ENCODE assay signal across 23 cellular contexts in the genomic region with DNA sequence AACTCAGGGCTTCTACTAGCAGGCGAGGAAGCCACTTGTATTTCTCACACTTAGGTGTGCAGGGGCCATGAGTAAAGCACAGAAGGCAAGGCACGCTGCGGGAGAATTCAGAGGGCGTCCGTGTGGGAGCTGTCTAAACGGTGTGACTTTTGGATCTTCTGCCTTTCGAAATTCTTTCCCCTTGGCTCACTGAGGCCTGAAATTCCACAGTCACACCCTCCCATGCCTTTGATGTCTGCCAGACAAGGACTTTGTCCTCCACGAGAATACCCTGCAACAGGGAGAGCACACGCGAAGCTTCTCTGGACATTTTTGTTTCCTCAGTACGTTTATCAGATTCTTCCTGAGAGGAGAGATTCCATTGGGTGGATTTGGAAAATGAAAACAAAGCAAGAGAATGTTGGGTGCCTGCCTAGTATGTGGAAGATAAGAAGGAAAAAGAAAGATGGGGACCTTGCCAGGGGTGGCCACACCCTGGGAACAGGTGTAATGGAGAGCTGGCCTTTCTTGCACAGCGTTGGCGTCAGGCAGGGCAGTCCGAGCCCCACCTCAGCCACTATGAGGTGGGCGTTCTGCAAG.
DNase-seq lines count a peak whose midpoint lies in the region; ATAC-seq, FAIRE-seq and TF ChIP-seq lines count a peak whose summit lies in the region.
"Had no signal": no experiment of that assay in that cellular context is flagged by ENCODE, and none has a peak within 500 bp of the region (broad histone marks: within the 10 kb centered on the region; RNA-seq: fewer than 3 reads in every experiment).

No MANE protein-coding gene starts in this region.

- POLR2A ChIA-PET in Caco-2 (lab: Charles Lee) (interaction anchor here (0.5 to 1.8 kb wide), 9 partner anchors 9 to 857 kb away, joined by 3 to 14 read pairs (median 4); no protein-coding TSS in a partner anchor), WTC11 (lab: Charles Lee) (no interaction called here)

- H3K27ac Mint-ChIP-seq in Caco-2 (ENCODE audit: unreplicated experiment) (peak overlapping the region; percentile 95), WTC11 (0 out of 2 replicates have a peak overlapping the region, but pooled peaks have one; percentile 36)
- H3K27ac Mint-ChIP-seq: IgD-negative memory B cell, memory B cell, natural killer cell had no signal

- H3K27me3 Mint-ChIP-seq in Caco-2 (ENCODE audit: insufficient read depth, unreplicated experiment): no peaks in the 10 kb centered on the region
- no peaks in the 10 kb centered on the region for H3K27me3 Mint-ChIP-seq in WTC11 (ENCODE audit: low read depth)

- BruUV-seq in Caco-2 (replicated peaks; lab: Mats Ljungman, UMichigan): no TSS peak

- H3K4me1 ChIP-seq in Caco-2: peaks cover 59% of the 10 kb centered on the region
- H3K4me1 ChIP-seq in pancreas: no peaks in the 10 kb centered on the region
- H3K4me1 ChIP-seq: BLaER1 treated with 17β-estradiol and CSF1 and Interleukin-3, amounts not matched to agents 10 nM and 100 nM; spleen had no signal

- no peak overlapping the region for H3K27ac ChIP-seq in pancreas
- H3K27ac ChIP-seq: BLaER1 treated with 17β-estradiol and CSF1 and Interleukin-3, amounts not matched to agents 10 nM and 100 nM; coronary artery; spleen had no signal

- intact Hi-C loops in Caco-2 (cut with micrococcal nuclease; ENCODE audit: unreplicated experiment): loop anchor here (1.0 to 2.0 kb wide), 4 partner anchors 11 to 119 kb away; no protein-coding TSS in a partner anchor
- intact Hi-C loops in left colon (cut with DNase I, micrococcal nuclease): no loop called here
- intact Hi-C loops in pancreas (cut with DNase I): no loop called here

- DNase-seq in Caco-2 (peak; percentile 91 to 96), WTC11 (ENCODE audit: low spot score) (no peak), left colon (peak; percentile 34 to 46), pancreas (peak in 1 of 6 donors; percentile 12), G401 (ENCODE audit: low spot score) (no peak), SK-N-DZ (ENCODE audit: low spot score) (no peak)
- no peak for DNase-seq in activated naive CD4-positive, alpha-beta T cell (lab: John Stamatoyannopoulos, UW)
- DNase-seq: ACHN; activated CD4-positive, alpha-beta T cell treated with anti-CD3 and anti-CD28 coated beads, Interleukin-2, amount 50 U/mL, for 1 hour; activated CD8-positive, alpha-beta memory T cell treated with anti-CD3 and anti-CD28 coated beads, Interleukin-2, amount 50 U/mL, for 4 hours; GDM1; glutamatergic neuron; MM.1S; natural killer cell; SHP77 treated with DMSO at 0.1 percent for 48 hours; spleen; stimulated activated CD4-positive, alpha-beta T cell treated with anti-CD3 and anti-CD28 coated beads, Interleukin-4, amount 100 ng/mL, for 4 hours had no signal

- H3K4me3 ChIP-seq in Caco-2 (ENCODE audit: low read depth, low read length): peak overlapping the region; percentile 13
- no peak overlapping the region for H3K4me3 ChIP-seq in pancreas
- H3K4me3 ChIP-seq: BLaER1 treated with 17β-estradiol and CSF1 and Interleukin-3, amounts not matched to agents 10 nM and 100 nM; coronary artery; spleen had no signal

- no peak for ATAC-seq in WTC11
- peak; percentile 91 for ATAC-seq in left colon
- ATAC-seq in pancreas: peak; percentile 43 to 85 (median 76)
- no peak for ATAC-seq in GM19328 (IDR thresholded peaks at IDR 0.05; ENCODE audit: unreplicated experiment)
- ATAC-seq: natural killer cell had no signal

- H3K27me3 ChIP-seq in Caco-2 (replicated peaks; ENCODE audit: control insufficient read depth, insufficient read depth, low read length) (no peaks in the 10 kb centered on the region), pancreas (no peaks in the 10 kb centered on the region)

- in situ Hi-C loops in G401 (cut with HindIII; ENCODE audit: low sequenced_read_pairs): no loop called here

- H3K9me3 ChIP-seq in Caco-2 (peaks cover 38% of the 10 kb centered on the region), pancreas (no peaks in the 10 kb centered on the region)

- H3K36me3 ChIP-seq in Caco-2 (ENCODE audit: control insufficient read depth, insufficient read depth, low read length): no peaks in the 10 kb centered on the region
- no peaks in the 10 kb centered on the region for H3K36me3 ChIP-seq in pancreas
- H3K36me3 ChIP-seq: spleen had no signal

- 27 to 30% methylated on average over 15 of the region's 15 CpGs for WGBS in pancreas, 2 donors

- FAIRE-seq in pancreas (lab: Jason Lieb, UNC): no peak

- TF ChIP-seq CTCF in Caco-2 (IDR thresholded peaks at IDR 0.05; ENCODE audit: insufficient read depth in 1 of 2, low read depth in 1 of 2, low read length in 1 of 2, severe bottlenecking in 1 of 2, unreplicated experiment in 1 of 2) (no peak), WTC11 (IDR thresholded peaks at IDR 0.05) (no peak), pancreas (IDR thresholded peaks at IDR 0.05) (no peak)

- H3K4me3 Mint-ChIP-seq in Caco-2 (ENCODE audit: unreplicated experiment): peak overlapping the region; percentile 72
- no peak overlapping the region for H3K4me3 Mint-ChIP-seq in WTC11
- H3K4me3 Mint-ChIP-seq: brain, IgD-negative memory B cell, memory B cell, natural killer cell had no signal

- H3K9me3 Mint-ChIP-seq in Caco-2 (ENCODE audit: unreplicated experiment) (peaks cover under 1% of the 10 kb centered on the region), WTC11 (peaks cover 12% of the 10 kb centered on the region)

- H3K36me3 Mint-ChIP-seq in Caco-2 (ENCODE audit: insufficient read depth, unreplicated experiment) (peaks cover 21% of the 10 kb centered on the region), WTC11 (peaks cover 3% of the 10 kb centered on the region; the same call in 1 of the 2 replicates)
- H3K36me3 Mint-ChIP-seq: brain, memory B cell, natural killer cell had no signal

- H3K4me1 Mint-ChIP-seq in Caco-2 (ENCODE audit: low read depth, unreplicated experiment) (peaks cover 26% of the 10 kb centered on the region), WTC11 (peaks cover 3% of the 10 kb centered on the region; the same call in 1 of the 2 replicates)
- H3K4me1 Mint-ChIP-seq: brain, IgD-negative memory B cell, memory B cell, natural killer cell had no signal

- CTCF ChIA-PET in Caco-2 (lab: Charles Lee): interaction anchor here (0.5 to 2.0 kb wide), 8 partner anchors 9 to 184 kb away, joined by 3 to 10 read pairs (median 4); no protein-coding TSS in a partner anchor
- CTCF ChIA-PET in WTC11 (lab: Charles Lee): interaction anchor here (1.1 to 1.2 kb wide), 2 partner anchors 9 to 119 kb away, joined by 3 read pairs; no protein-coding TSS in a partner anchor

TF ChIP-seq in WTC11, 78 proteins besides CTCF, POLR2A, EP300 and RAD21:
- TF ChIP-seq SMAD3 (CRISPR knock-in tag; IDR thresholded peaks at IDR 0.05; ENCODE audit: borderline replicate concordance) (no peak), GABPB1 (CRISPR knock-in tag; IDR thresholded peaks at IDR 0.05) (peak; percentile 70; the same call in 1 of the 2 replicates)

Comparison
In these comparisons a context has a peak if more than half of its experiments do, and no peak if none do; other contexts are left out.
1. DNase-seq: peak in Caco-2 (2 of 2) and left colon (2 of 2); none in WTC11 (single experiment), G401 (single experiment), SK-N-DZ (single experiment) and activated naive CD4-positive, alpha-beta T cell (0 of 4).
2. ATAC-seq: peak in left colon (single experiment) and pancreas (4 of 4); none in WTC11 (single experiment) and GM19328 (single experiment).